In the genomic region with DNA sequence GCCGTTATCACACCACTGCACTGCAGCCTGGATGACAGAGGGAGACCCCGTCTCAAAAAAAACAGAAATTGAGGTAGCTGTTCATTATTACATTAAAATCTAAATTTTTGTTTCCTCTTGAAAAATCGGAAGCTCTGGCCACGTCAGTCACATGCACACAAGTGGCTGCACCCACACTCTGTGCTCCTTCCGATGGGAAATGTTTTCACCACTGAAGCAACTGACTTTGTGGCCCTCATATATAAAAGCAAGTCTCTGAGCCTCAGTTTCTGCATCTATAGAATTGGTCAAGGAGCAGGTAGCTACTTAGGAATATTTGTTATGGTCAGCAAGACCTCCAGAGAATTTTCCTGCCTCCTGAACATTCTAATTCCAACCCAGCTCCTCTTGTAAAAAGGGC, we compare ENCODE assay signal across 2 cellular contexts.
A peak's percentile ranks its signal among the peaks of the same experiment; 100 is the strongest.
TF ChIP-seq lines count a peak whose summit lies in the region.

No MANE protein-coding gene starts in this region.

TF ChIP-seq in HEK293, 187 proteins besides CTCF, POLR2A, EP300 and RAD21:
- no peak for TF ChIP-seq BCL11A (tag by site-specific recombination; IDR thresholded peaks at IDR 0.05; ENCODE audit: low read depth)
- no peak for TF ChIP-seq ZNF747 (tag by site-specific recombination; IDR thresholded peaks at IDR 0.05)
- TF ChIP-seq, protein P1, sequence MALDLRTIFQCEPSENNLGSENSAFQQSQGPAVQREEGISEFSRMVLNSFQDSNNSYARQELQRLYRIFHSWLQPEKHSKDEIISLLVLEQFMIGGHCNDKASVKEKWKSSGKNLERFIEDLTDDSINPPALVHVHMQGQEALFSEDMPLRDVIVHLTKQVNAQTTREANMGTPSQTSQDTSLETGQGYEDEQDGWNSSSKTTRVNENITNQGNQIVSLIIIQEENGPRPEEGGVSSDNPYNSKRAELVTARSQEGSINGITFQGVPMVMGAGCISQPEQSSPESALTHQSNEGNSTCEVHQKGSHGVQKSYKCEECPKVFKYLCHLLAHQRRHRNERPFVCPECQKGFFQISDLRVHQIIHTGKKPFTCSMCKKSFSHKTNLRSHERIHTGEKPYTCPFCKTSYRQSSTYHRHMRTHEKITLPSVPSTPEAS (tag by site-specific recombination; IDR thresholded peaks at IDR 0.05) = no peak
- TF ChIP-seq HOXA7 (CRISPR knock-in tag; IDR thresholded peaks at IDR 0.05; ENCODE audit: borderline replicate concordance) = no peak
- no peak for TF ChIP-seq ZNF404 (tag by site-specific recombination; IDR thresholded peaks at IDR 0.05)
- no peak for TF ChIP-seq ZNF677 (tag by site-specific recombination; IDR thresholded peaks at IDR 0.05)
- TF ChIP-seq ZNF664 (tag by site-specific recombination; IDR thresholded peaks at IDR 0.05) = 0 out of 2 replicates have a peak, but pooled peaks have one; percentile 2
- no peak for TF ChIP-seq ZNF596 (tag by site-specific recombination; IDR thresholded peaks at IDR 0.05)
TF ChIP-seq in HEK293: peak in this region for 1.

TF ChIP-seq in K562, 482 proteins besides CTCF, POLR2A, EP300 and RAD21:
- 0 out of 2 replicates have a peak, but pooled peaks have one; percentile 0 for TF ChIP-seq ESRRA (IDR thresholded peaks at IDR 0.05; ENCODE audit: borderline replicate concordance, low read depth)
- no peak for TF ChIP-seq ADNP (tag; IDR thresholded peaks at IDR 0.05)
- TF ChIP-seq MED1 (CRISPR knock-in tag; IDR thresholded peaks at IDR 0.05; ENCODE audit: borderline replicate concordance) = 0 out of 2 replicates have a peak, but pooled peaks have one; percentile 11
- no peak for TF ChIP-seq ZNF77 (CRISPR knock-in tag; IDR thresholded peaks at IDR 0.05)
- peak; percentile 37; the same call in 1 of the 2 replicates for TF ChIP-seq ZNF263 (CRISPR knock-in tag; IDR thresholded peaks at IDR 0.05; ENCODE audit: borderline replicate concordance)
